Comparison of ENCODE assay signal across 8 cellular contexts in the genomic region with DNA sequence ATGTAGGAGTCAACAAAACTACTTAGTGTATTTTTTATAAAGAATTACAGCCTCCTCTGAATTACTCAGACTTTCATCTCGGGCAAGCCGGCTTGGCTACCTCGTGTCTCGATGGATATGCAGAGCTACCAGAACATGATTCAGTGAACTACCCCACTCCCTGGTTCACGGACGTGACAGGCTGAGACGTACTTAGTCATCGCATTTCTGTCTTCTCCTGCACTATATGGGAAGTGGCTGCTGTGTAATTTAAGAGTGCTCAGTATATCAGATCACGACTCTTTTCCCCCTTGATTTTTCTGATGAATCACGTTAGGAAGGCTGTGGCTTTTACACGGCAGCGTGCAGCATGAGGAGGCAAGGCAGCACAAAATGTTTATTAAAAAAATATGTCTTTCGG.
DNase-seq lines count a peak whose midpoint lies in the region; ATAC-seq, FAIRE-seq and TF ChIP-seq lines count a peak whose summit lies in the region.

No MANE protein-coding gene starts in this region.

- H3K27me3 ChIP-seq in adipocyte (replicated peaks; ENCODE audit: control insufficient read depth, insufficient read depth, low read length) = no peaks in the 10 kb centered on the region
- H3K27me3 ChIP-seq in osteoblast (ENCODE audit: insufficient read depth, low read length) = no peaks in the 10 kb centered on the region
- H3K27me3 ChIP-seq in right lobe of liver = no peaks in the 10 kb centered on the region
- no peaks in the 10 kb centered on the region for H3K27me3 ChIP-seq in small intestine (ENCODE audit: control insufficient read depth in 2 of 2, insufficient read depth in 2 of 2, low read length in 2 of 2)

- no peak for TF ChIP-seq POLR2A in right lobe of liver (IDR thresholded peaks at IDR 0.05)

- WGBS in right lobe of liver (ENCODE audit: insufficient coverage, low coverage, low lambda C conversion rate, missing lambda C conversion rate) = 68% methylated on average over 13 of the region's 13 CpGs
- WGBS in small intestine, 3 donors = 50 to 62% (median 55%) methylated on average over 13 of the region's 13 CpGs

- H3K4me1 ChIP-seq in adipocyte (ENCODE audit: control insufficient read depth, insufficient read depth, low read length) = peaks cover 30% of the 10 kb centered on the region
- H3K4me1 ChIP-seq in osteoblast (ENCODE audit: insufficient read depth, low read length) = peaks cover 14% of the 10 kb centered on the region
- H3K4me1 ChIP-seq in right lobe of liver = no peaks in the 10 kb centered on the region
- H3K4me1 ChIP-seq in small intestine (ENCODE audit: control insufficient read depth in 2 of 2, insufficient read depth in 1 of 2, low read depth in 1 of 2, low read length in 1 of 2) = no peaks in the 10 kb centered on the region

- H3K79me2 ChIP-seq in osteoblast (ENCODE audit: insufficient read depth, low read length) = no peaks in the 10 kb centered on the region

- H3K36me3 ChIP-seq in adipocyte (ENCODE audit: control insufficient read depth, insufficient read depth, low read length, severe bottlenecking) (no peaks in the 10 kb centered on the region), osteoblast (ENCODE audit: insufficient read depth, low read length) (no peaks in the 10 kb centered on the region), right lobe of liver (no peaks in the 10 kb centered on the region), small intestine (ENCODE audit: control insufficient read depth in 2 of 2, insufficient read depth in 2 of 2, low read length in 2 of 2) (no peaks in the 10 kb centered on the region)

- DNase-seq in AG10803 (ENCODE audit: low read depth) = peak; percentile 96
- peak; percentile 85 for DNase-seq in RPMI7951 (ENCODE audit: low read depth)
- peak; percentile 78 for DNase-seq in adipocyte (ENCODE audit: low read depth)
- DNase-seq in osteoblast (ENCODE audit: insufficient read length, low spot score, missing footprints) = peak; percentile 65
- DNase-seq in right lobe of liver = no peak
- DNase-seq in small intestine = no peak
- no peak for DNase-seq in DMS53 treated with DMSO at 0.1 percent for 48 hours (lab: John Stamatoyannopoulos, UW; ENCODE audit: unreplicated experiment)

- H3K27ac ChIP-seq in osteoblast (ENCODE audit: low read depth, low read length) (peak overlapping the region; percentile 79), right lobe of liver (no peak overlapping the region), small intestine (ENCODE audit: low read depth in 1 of 2, low read length in 1 of 2) (no peak overlapping the region)

- peak overlapping the region; percentile 10 for H3K4me3 ChIP-seq in AG10803 (ENCODE audit: low read length)
- H3K4me3 ChIP-seq in adipocyte (ENCODE audit: low read length) = peak overlapping the region; percentile 69
- H3K4me3 ChIP-seq in osteoblast (ENCODE audit: insufficient read depth, low read length) = no peak overlapping the region
- H3K4me3 ChIP-seq in right lobe of liver = no peak overlapping the region
- no peak overlapping the region for H3K4me3 ChIP-seq in small intestine (ENCODE audit: low read depth in 1 of 2, low read length in 2 of 2)

- peak overlapping the region; percentile 36 for H3K9ac ChIP-seq in adipocyte (ENCODE audit: low read length)

- FAIRE-seq in small intestine (lab: Jason Lieb, UNC) = no peak

- H3K9me3 ChIP-seq in adipocyte (ENCODE audit: control insufficient read depth, low read length) (no peaks in the 10 kb centered on the region), osteoblast (ENCODE audit: low read depth, low read length) (no peaks in the 10 kb centered on the region), right lobe of liver (no peaks in the 10 kb centered on the region), small intestine (ENCODE audit: control insufficient read depth, low read depth) (no peaks in the 10 kb centered on the region)

- no peaks in the 10 kb centered on the region for H4K20me1 ChIP-seq in osteoblast (ENCODE audit: insufficient read depth, low read length)

- intact Hi-C loops in right lobe of liver (cut with DNase I) = no loop called here

- H3K4me2 ChIP-seq in osteoblast (ENCODE audit: insufficient read depth, low read length) = peak overlapping the region; percentile 43

- ATAC-seq in right lobe of liver = no peak
- ATAC-seq in GM21576 (IDR thresholded peaks at IDR 0.05; ENCODE audit: unreplicated experiment) = no peak

- no peak overlapping the region for H2AFZ ChIP-seq in osteoblast (ENCODE audit: low read length)

- no peak for TF ChIP-seq CTCF in AG10803 (conservative IDR thresholded peaks at IDR 0.05; ENCODE audit: low read length)
- TF ChIP-seq CTCF in osteoblast (IDR thresholded peaks at IDR 0.05; ENCODE audit: extremely low read depth, low read depth, low read length) = no peak
- no peak for TF ChIP-seq CTCF in right lobe of liver (IDR thresholded peaks at IDR 0.05)

Comparison
In these comparisons a context has a peak if more than half of its experiments do, and no peak if none do; other contexts are left out.
1. DNase-seq: peak in AG10803 (single experiment), RPMI7951 (single experiment), adipocyte (single experiment) and osteoblast (single experiment); none in right lobe of liver (0 of 3), small intestine (single experiment) and DMS53 treated with DMSO at 0.1 percent for 48 hours (single experiment).
2. H3K4me3 ChIP-seq: peak in AG10803 (single experiment) and adipocyte (single experiment); none in osteoblast (single experiment), right lobe of liver (0 of 3) and small intestine (0 of 2).